In genomic region chr2:156456616-156457015, GRCh38 we compare ENCODE assay signal across 10 cellular contexts. TPM values are rescaled to one million over a fixed set of nuclear protein-coding genes. Genes with fewer than 3 reads are reported as not detected.
A peak's percentile ranks its signal among the peaks of the same experiment; 100 is the strongest.
DNase-seq lines count a peak whose midpoint lies in the region; ATAC-seq and TF ChIP-seq lines count a peak whose summit lies in the region.
"Had no signal": no experiment of that assay in that cellular context is flagged by ENCODE, and none has a peak within 500 bp of the region (broad histone marks: within the 10 kb centered on the region; RNA-seq: fewer than 3 reads in every experiment).

No MANE protein-coding gene starts in this region.

- H2AFZ ChIP-seq in HCT116 (ENCODE audit: low read depth, low read length, poor library complexity, severe bottlenecking): no peak overlapping the region

- H3K27me3 Mint-ChIP-seq in stimulated activated memory B cell treated with anti-CD40 and anti-IgM and Interleukin-4, amounts not matched to agents 10 μg/mL and 1 μg/mL and 100 μg/mL, for 72 hours: no peaks in the 10 kb centered on the region

- no peaks in the 10 kb centered on the region for H3K9me2 ChIP-seq in HCT116 (ENCODE audit: insufficient read depth)

- RAD21 ChIA-PET in HCT116 (lab: Charles Lee; ENCODE audit: low non-redundant PET in 1 of 2, low total read pairs in 2 of 2, uncharacterized antibody in 2 of 2, unreplicated experiment in 2 of 2): no interaction called here

- H3K36me3 ChIP-seq in HCT116 (ENCODE audit: control insufficient read depth in 1 of 2, insufficient read depth in 2 of 2, low read length in 2 of 2): no peaks in the 10 kb centered on the region; a peak in 1 of 4 replicates
- H3K36me3 ChIP-seq: gastrocnemius medialis had no signal

- BruUV-seq in HCT116 (replicated peaks; lab: Mats Ljungman, UMichigan): no TSS peak

- H4K20me1 ChIP-seq in HCT116 (ENCODE audit: insufficient read depth): no peaks in the 10 kb centered on the region

- H3K9ac ChIP-seq in HCT116 (ENCODE audit: low read length): no peak overlapping the region

- no peak for TF ChIP-seq POLR2A in HCT116 (IDR thresholded peaks at IDR 0.05; ENCODE audit: borderline replicate concordance, extremely low read depth, insufficient read depth, insufficient read length)

- no peak for TF ChIP-seq CTCF in HCT116 (IDR thresholded peaks at IDR 0.05 in 2 of 3, conservative IDR thresholded peaks at IDR 0.05 in 1 of 3; ENCODE audit: borderline replicate concordance in 1 of 3, insufficient read depth in 1 of 3, low read depth in 2 of 3, low read length in 2 of 3)

- no peak overlapping the region for H3K27ac Mint-ChIP-seq in stimulated activated memory B cell treated with anti-CD40 and anti-IgM and Interleukin-4, amounts not matched to agents 10 μg/mL and 1 μg/mL and 100 μg/mL, for 72 hours

- intact Hi-C loops in HCT116 (cut with micrococcal nuclease): no loop called here

- H3K4me3 Mint-ChIP-seq in stimulated activated memory B cell treated with anti-CD40 and anti-IgM and Interleukin-4, amounts not matched to agents 10 μg/mL and 1 μg/mL and 100 μg/mL, for 72 hours: no peak overlapping the region

- no peaks in the 10 kb centered on the region for H3K9me3 Mint-ChIP-seq in stimulated activated memory B cell treated with anti-CD40 and anti-IgM and Interleukin-4, amounts not matched to agents 10 μg/mL and 1 μg/mL and 100 μg/mL, for 72 hours

- H3K27me3 ChIP-seq in HCT116 (ENCODE audit: insufficient read depth, low read length): no peaks in the 10 kb centered on the region
- H3K27me3 ChIP-seq: gastrocnemius medialis had no signal

- peaks cover 67% of the 10 kb centered on the region for H3K4me1 Mint-ChIP-seq in stimulated activated memory B cell treated with anti-CD40 and anti-IgM and Interleukin-4, amounts not matched to agents 10 μg/mL and 1 μg/mL and 100 μg/mL, for 72 hours

- DNase-seq in DMS53 (lab: John Stamatoyannopoulos, UW) (peak; percentile 26), DMS53 treated with DMSO at 0.1 percent for 48 hours (lab: John Stamatoyannopoulos, UW; ENCODE audit: unreplicated experiment) (no peak), HCT116 (ENCODE audit: low read depth, low spot score) (no peak), cerebellar nuclear complex (lab: John Stamatoyannopoulos, UW) (no peak), epidermal melanocyte (ENCODE audit: insufficient read length, low spot score) (no peak)
- DNase-seq in stimulated activated CD4-positive, alpha-beta T cell treated with anti-CD3 and anti-CD28 coated beads, Interleukin-1b, Interleukin-23, amount 100 ng/mL, for 48 hours: no peak
- DNase-seq: gastrocnemius medialis had no signal

- no peak for ATAC-seq in HCT116
- peak; percentile 78 for ATAC-seq in HG03571 (IDR thresholded peaks at IDR 0.05; ENCODE audit: unreplicated experiment)
- peak; percentile 72 for ATAC-seq in stimulated activated memory B cell treated with anti-CD40 and anti-IgM and Interleukin-4, amounts not matched to agents 10 μg/mL and 1 μg/mL and 100 μg/mL, for 72 hours
- ATAC-seq: gastrocnemius medialis had no signal

- H3K4me2 ChIP-seq in HCT116 (ENCODE audit: low read length): peak overlapping the region; percentile 67

- peaks cover 0 to 45% of the 10 kb centered on the region in 2 experiments; a peak in 2 of 4 replicates for H3K4me1 ChIP-seq in HCT116 (ENCODE audit: control insufficient read depth in 1 of 2, insufficient read depth in 2 of 2, low read length in 2 of 2)

- H3K9me3 ChIP-seq in HCT116 (ENCODE audit: control insufficient read depth in 1 of 2, insufficient read depth in 1 of 2, low read depth in 1 of 2, low read length in 2 of 2): no peaks in the 10 kb centered on the region
- H3K9me3 ChIP-seq: gastrocnemius medialis had no signal

- no peak overlapping the region for H3K27ac ChIP-seq in HCT116 (ENCODE audit: low read depth, low read length)
- H3K27ac ChIP-seq: 22Rv1 had no signal

- H3K4me3 ChIP-seq in HCT116 (replicated peaks in 1 of 2; ENCODE audit: low read depth in 1 of 2, low read length in 2 of 2): no peak overlapping the region
- H3K4me3 ChIP-seq: gastrocnemius medialis had no signal

- peaks cover 19% of the 10 kb centered on the region for H3K36me3 Mint-ChIP-seq in stimulated activated memory B cell treated with anti-CD40 and anti-IgM and Interleukin-4, amounts not matched to agents 10 μg/mL and 1 μg/mL and 100 μg/mL, for 72 hours

- CTCF ChIA-PET in HCT116 (lab: Charles Lee): no interaction called here

- peaks cover 79% of the 10 kb centered on the region for H3K79me2 ChIP-seq in HCT116 (ENCODE audit: insufficient read depth, low read length)

- no peak for TF ChIP-seq RAD21 in HCT116 (IDR thresholded peaks at IDR 0.05; ENCODE audit: low read depth)

- POLR2A ChIA-PET in HCT116 (lab: Charles Lee): no interaction called here

TF ChIP-seq in HCT116, 20 proteins besides CTCF, POLR2A, EP300 and RAD21:
- TF ChIP-seq FOSL1 (IDR thresholded peaks at IDR 0.05; ENCODE audit: low read depth): no peak
- no peak for TF ChIP-seq REST (IDR thresholded peaks at IDR 0.05; ENCODE audit: low read depth)
- no peak for TF ChIP-seq ATF3 (IDR thresholded peaks at IDR 0.05)
- no peak for TF ChIP-seq SIN3A (IDR thresholded peaks at IDR 0.05; ENCODE audit: low read depth)
- TF ChIP-seq JUND (IDR thresholded peaks at IDR 0.05): no peak

RNA-seq across cellular contexts. Expression of gene GPD2, which starts 20.4 kb away (rescaled TPM):
- total RNA-seq in HCT116 (2021; ENCODE audit: unreplicated experiment): 80.7 TPM
- 28.0 and 28.2 TPM in 2 replicates for polyA plus RNA-seq in HCT116 (2012)
